ENCODE assay signal across 1 cellular context in the genomic region with DNA sequence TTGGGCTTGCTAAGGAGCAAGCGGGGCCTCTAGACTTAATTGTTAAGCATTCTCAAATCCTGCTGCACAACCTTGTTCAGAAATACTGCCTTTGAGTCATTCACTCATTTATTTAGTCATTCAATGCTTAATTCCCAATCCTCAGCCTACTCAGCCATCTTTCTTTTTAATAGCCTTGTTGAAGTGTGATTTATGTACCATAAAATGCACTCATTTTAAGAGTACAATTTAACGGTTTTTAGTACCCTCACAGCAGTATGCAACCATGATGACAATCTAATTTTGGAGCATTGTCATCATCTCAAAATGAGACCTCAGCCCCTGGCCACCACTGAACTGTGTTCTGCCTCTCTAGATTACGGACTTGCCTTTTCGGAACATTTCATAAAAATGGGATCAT.
TF ChIP-seq lines count a peak whose summit lies in the region.

No MANE protein-coding gene starts in this region.

TF ChIP-seq in HEK293, 187 proteins besides CTCF, POLR2A, EP300 and RAD21 (continued from another document):
- TF ChIP-seq GLIS1 (tag by site-specific recombination; IDR thresholded peaks at IDR 0.05) (no peak), OVOL3 (tag by site-specific recombination; IDR thresholded peaks at IDR 0.05) (0 out of 2 replicates have a peak, but pooled peaks have one; percentile 32), KLF7 (tag by site-specific recombination; IDR thresholded peaks at IDR 0.05; ENCODE audit: borderline replicate concordance) (no peak), SCRT2 (tag by site-specific recombination; IDR thresholded peaks at IDR 0.05) (no peak), PRDM6 (tag by site-specific recombination; IDR thresholded peaks at IDR 0.05) (peak; percentile 64; the same call in 1 of the 2 replicates), ZNF654 (tag by site-specific recombination; IDR thresholded peaks at IDR 0.05; ENCODE audit: low read depth) (no peak), ZNF624 (tag by site-specific recombination; IDR thresholded peaks at IDR 0.05) (no peak), ZNF416 (tag by site-specific recombination; IDR thresholded peaks at IDR 0.05) (no peak), ZNF302 (tag by site-specific recombination; IDR thresholded peaks at IDR 0.05; ENCODE audit: low read depth) (no peak), ZNF341 (tag by site-specific recombination; IDR thresholded peaks at IDR 0.05; ENCODE audit: low read depth) (no peak), TCF7L2 (IDR thresholded peaks at IDR 0.05; ENCODE audit: borderline replicate concordance, low read depth, low read length) (no peak), ZNF174 (tag by site-specific recombination; IDR thresholded peaks at IDR 0.05) (no peak), ZNF2 (tag by site-specific recombination; IDR thresholded peaks at IDR 0.05) (no peak), ZBTB7A (tag by site-specific recombination; IDR thresholded peaks at IDR 0.05; ENCODE audit: low read depth) (no peak), ZNF843 (tag by site-specific recombination; IDR thresholded peaks at IDR 0.05) (no peak), KLF8 (tag by site-specific recombination; IDR thresholded peaks at IDR 0.05) (no peak), ZNF473 (tag by site-specific recombination; IDR thresholded peaks at IDR 0.05) (no peak), ZNF19 (tag by site-specific recombination; IDR thresholded peaks at IDR 0.05; ENCODE audit: low read depth) (no peak), ZEB2 (tag by site-specific recombination; IDR thresholded peaks at IDR 0.05) (no peak), ZNF571 (tag by site-specific recombination; IDR thresholded peaks at IDR 0.05) (no peak), ZNF133 (tag by site-specific recombination; IDR thresholded peaks at IDR 0.05) (no peak), YY1 (tag by site-specific recombination; IDR thresholded peaks at IDR 0.05) (no peak), MZF1 (tag by site-specific recombination; IDR thresholded peaks at IDR 0.05; ENCODE audit: borderline replicate concordance) (no peak), ZNF184 (tag by site-specific recombination; IDR thresholded peaks at IDR 0.05) (no peak), WT1 (tag by site-specific recombination; IDR thresholded peaks at IDR 0.05) (no peak), ZNF707 (tag by site-specific recombination; IDR thresholded peaks at IDR 0.05) (no peak), HIC1 (tag by site-specific recombination; IDR thresholded peaks at IDR 0.05) (peak; percentile 59; the same call in 1 of the 2 replicates), ZNF280D (tag by site-specific recombination; IDR thresholded peaks at IDR 0.05) (no peak), ZNF555 (tag by site-specific recombination; conservative IDR thresholded peaks at IDR 0.05) (no peak)
- TF ChIP-seq, protein P1, sequence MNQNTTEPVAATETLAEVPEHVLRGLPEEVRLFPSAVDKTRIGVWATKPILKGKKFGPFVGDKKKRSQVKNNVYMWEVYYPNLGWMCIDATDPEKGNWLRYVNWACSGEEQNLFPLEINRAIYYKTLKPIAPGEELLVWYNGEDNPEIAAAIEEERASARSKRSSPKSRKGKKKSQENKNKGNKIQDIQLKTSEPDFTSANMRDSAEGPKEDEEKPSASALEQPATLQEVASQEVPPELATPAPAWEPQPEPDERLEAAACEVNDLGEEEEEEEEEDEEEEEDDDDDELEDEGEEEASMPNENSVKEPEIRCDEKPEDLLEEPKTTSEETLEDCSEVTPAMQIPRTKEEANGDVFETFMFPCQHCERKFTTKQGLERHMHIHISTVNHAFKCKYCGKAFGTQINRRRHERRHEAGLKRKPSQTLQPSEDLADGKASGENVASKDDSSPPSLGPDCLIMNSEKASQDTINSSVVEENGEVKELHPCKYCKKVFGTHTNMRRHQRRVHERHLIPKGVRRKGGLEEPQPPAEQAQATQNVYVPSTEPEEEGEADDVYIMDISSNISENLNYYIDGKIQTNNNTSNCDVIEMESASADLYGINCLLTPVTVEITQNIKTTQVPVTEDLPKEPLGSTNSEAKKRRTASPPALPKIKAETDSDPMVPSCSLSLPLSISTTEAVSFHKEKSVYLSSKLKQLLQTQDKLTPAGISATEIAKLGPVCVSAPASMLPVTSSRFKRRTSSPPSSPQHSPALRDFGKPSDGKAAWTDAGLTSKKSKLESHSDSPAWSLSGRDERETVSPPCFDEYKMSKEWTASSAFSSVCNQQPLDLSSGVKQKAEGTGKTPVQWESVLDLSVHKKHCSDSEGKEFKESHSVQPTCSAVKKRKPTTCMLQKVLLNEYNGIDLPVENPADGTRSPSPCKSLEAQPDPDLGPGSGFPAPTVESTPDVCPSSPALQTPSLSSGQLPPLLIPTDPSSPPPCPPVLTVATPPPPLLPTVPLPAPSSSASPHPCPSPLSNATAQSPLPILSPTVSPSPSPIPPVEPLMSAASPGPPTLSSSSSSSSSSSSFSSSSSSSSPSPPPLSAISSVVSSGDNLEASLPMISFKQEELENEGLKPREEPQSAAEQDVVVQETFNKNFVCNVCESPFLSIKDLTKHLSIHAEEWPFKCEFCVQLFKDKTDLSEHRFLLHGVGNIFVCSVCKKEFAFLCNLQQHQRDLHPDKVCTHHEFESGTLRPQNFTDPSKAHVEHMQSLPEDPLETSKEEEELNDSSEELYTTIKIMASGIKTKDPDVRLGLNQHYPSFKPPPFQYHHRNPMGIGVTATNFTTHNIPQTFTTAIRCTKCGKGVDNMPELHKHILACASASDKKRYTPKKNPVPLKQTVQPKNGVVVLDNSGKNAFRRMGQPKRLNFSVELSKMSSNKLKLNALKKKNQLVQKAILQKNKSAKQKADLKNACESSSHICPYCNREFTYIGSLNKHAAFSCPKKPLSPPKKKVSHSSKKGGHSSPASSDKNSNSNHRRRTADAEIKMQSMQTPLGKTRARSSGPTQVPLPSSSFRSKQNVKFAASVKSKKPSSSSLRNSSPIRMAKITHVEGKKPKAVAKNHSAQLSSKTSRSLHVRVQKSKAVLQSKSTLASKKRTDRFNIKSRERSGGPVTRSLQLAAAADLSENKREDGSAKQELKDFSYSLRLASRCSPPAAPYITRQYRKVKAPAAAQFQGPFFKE (tag by site-specific recombination; IDR thresholded peaks at IDR 0.05; ENCODE audit: borderline replicate concordance): no peak
- TF ChIP-seq, protein P2, sequence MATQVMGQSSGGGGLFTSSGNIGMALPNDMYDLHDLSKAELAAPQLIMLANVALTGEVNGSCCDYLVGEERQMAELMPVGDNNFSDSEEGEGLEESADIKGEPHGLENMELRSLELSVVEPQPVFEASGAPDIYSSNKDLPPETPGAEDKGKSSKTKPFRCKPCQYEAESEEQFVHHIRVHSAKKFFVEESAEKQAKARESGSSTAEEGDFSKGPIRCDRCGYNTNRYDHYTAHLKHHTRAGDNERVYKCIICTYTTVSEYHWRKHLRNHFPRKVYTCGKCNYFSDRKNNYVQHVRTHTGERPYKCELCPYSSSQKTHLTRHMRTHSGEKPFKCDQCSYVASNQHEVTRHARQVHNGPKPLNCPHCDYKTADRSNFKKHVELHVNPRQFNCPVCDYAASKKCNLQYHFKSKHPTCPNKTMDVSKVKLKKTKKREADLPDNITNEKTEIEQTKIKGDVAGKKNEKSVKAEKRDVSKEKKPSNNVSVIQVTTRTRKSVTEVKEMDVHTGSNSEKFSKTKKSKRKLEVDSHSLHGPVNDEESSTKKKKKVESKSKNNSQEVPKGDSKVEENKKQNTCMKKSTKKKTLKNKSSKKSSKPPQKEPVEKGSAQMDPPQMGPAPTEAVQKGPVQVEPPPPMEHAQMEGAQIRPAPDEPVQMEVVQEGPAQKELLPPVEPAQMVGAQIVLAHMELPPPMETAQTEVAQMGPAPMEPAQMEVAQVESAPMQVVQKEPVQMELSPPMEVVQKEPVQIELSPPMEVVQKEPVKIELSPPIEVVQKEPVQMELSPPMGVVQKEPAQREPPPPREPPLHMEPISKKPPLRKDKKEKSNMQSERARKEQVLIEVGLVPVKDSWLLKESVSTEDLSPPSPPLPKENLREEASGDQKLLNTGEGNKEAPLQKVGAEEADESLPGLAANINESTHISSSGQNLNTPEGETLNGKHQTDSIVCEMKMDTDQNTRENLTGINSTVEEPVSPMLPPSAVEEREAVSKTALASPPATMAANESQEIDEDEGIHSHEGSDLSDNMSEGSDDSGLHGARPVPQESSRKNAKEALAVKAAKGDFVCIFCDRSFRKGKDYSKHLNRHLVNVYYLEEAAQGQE (tag by site-specific recombination; IDR thresholded peaks at IDR 0.05): no peak
- TF ChIP-seq, protein P3, sequence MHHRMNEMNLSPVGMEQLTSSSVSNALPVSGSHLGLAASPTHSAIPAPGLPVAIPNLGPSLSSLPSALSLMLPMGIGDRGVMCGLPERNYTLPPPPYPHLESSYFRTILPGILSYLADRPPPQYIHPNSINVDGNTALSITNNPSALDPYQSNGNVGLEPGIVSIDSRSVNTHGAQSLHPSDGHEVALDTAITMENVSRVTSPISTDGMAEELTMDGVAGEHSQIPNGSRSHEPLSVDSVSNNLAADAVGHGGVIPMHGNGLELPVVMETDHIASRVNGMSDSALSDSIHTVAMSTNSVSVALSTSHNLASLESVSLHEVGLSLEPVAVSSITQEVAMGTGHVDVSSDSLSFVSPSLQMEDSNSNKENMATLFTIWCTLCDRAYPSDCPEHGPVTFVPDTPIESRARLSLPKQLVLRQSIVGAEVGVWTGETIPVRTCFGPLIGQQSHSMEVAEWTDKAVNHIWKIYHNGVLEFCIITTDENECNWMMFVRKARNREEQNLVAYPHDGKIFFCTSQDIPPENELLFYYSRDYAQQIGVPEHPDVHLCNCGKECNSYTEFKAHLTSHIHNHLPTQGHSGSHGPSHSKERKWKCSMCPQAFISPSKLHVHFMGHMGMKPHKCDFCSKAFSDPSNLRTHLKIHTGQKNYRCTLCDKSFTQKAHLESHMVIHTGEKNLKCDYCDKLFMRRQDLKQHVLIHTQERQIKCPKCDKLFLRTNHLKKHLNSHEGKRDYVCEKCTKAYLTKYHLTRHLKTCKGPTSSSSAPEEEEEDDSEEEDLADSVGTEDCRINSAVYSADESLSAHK (tag by site-specific recombination; IDR thresholded peaks at IDR 0.05): peak; percentile 90
TF ChIP-seq in HEK293: peak in this region for 6.
